Comparison of ENCODE assay signal across 12 cellular contexts in genomic region chr10:133123746-133124356, GRCh38. TPM values are rescaled to one million over a fixed set of nuclear protein-coding genes. Genes with fewer than 3 reads are reported as not detected.
"Had no signal": no experiment of that assay in that cellular context is flagged by ENCODE, and none has a peak within 500 bp of the region (broad histone marks: within the 10 kb centered on the region; RNA-seq: fewer than 3 reads in every experiment).

No MANE protein-coding gene starts in this region.

- DNase-seq: activated CD4-positive, CD25-positive, alpha-beta regulatory T cell; activated CD8-positive, alpha-beta memory T cell treated with anti-CD3 and anti-CD28 coated beads, Interleukin-2, amount 10 ng/mL, durations not matched to agents 7 days and 5 days; activated gamma-delta T cell; sigmoid colon; stimulated activated CD4-positive, alpha-beta T cell treated with anti-CD3 and anti-CD28 coated beads, Interleukin-12 subunit alpha, Interleukin-12 subunit beta, amount 100 ng/mL, for 4 hours had no signal

- H3K27ac ChIP-seq: breast epithelium, dorsolateral prefrontal cortex, esophagus muscularis mucosa, sigmoid colon, SK-N-MC, suprapubic skin, upper lobe of left lung had no signal

- H3K4me3 ChIP-seq: breast epithelium, dorsolateral prefrontal cortex, esophagus muscularis mucosa, sigmoid colon, SK-N-MC, suprapubic skin, upper lobe of left lung had no signal

- H3K27me3 ChIP-seq: upper lobe of left lung had no signal

- H3K36me3 ChIP-seq: breast epithelium, esophagus muscularis mucosa, sigmoid colon, suprapubic skin, upper lobe of left lung had no signal

- H3K4me1 ChIP-seq: breast epithelium, sigmoid colon, suprapubic skin had no signal

RNA-seq across cellular contexts. Expression of gene ADGRA1, which starts 36.1 kb away (rescaled TPM):
- total RNA-seq: activated CD8-positive, alpha-beta memory T cell treated with anti-CD3 and anti-CD28 coated beads, Interleukin-2, amount 10 ng/mL, durations not matched to agents 7 days and 5 days; fibroblast of villous mesenchyme; suprapubic skin had no signal
